In genomic region chr1:13512472-13512871, GRCh38 we compare ENCODE assay signal across 31 cellular contexts. TPM values are rescaled to one million over a fixed set of nuclear protein-coding genes. Genes with fewer than 3 reads are reported as not detected.
DNase-seq lines count a peak whose midpoint lies in the region; ATAC-seq and TF ChIP-seq lines count a peak whose summit lies in the region.
"Had no signal": no experiment of that assay in that cellular context is flagged by ENCODE, and none has a peak within 500 bp of the region (broad histone marks: within the 10 kb centered on the region; RNA-seq: fewer than 3 reads in every experiment).

No MANE protein-coding gene starts in this region.

- H3K4me3 Mint-ChIP-seq in endothelial cell (ENCODE audit: unreplicated experiment), result peak overlapping the region; percentile 62
- H3K4me3 Mint-ChIP-seq in nephron progenitor cell, result peak overlapping the region; percentile 54
- H3K4me3 Mint-ChIP-seq: activated naive CD4-positive, alpha-beta T cell treated with anti-CD3 and anti-CD28 coated beads, Interleukin-2, amount 50 U/mL, for 24 hours; activated T-helper 1 cell treated with anti-CD3 and anti-CD28 coated beads, Interleukin-12 subunit alpha, Interleukin-12 subunit beta, Interleukin-2, Interleukin-4 antibody, amounts not matched to agents 30 ng/mL and 10 ng/mL and 1 ng/mL, durations not matched to agents 14 hours and 24 hours and 36 hours; CD8-positive, alpha-beta T cell had no signal

- no peaks in the 10 kb centered on the region for H3K4me1 Mint-ChIP-seq in endothelial cell (ENCODE audit: unreplicated experiment)
- no peaks in the 10 kb centered on the region for H3K4me1 Mint-ChIP-seq in nephron progenitor cell
- H3K4me1 Mint-ChIP-seq: activated naive CD4-positive, alpha-beta T cell treated with anti-CD3 and anti-CD28 coated beads, Interleukin-2, amount 50 U/mL, for 24 hours had no signal

- H3K9me3 ChIP-seq in left ventricle myocardium inferior (replicated peaks) (no peaks in the 10 kb centered on the region), spleen (no peaks in the 10 kb centered on the region), SK-N-SH (no peaks in the 10 kb centered on the region)
- H3K9me3 ChIP-seq: ovary, right atrium auricular region, stomach had no signal

- DNase-seq in left ventricle myocardium inferior (no peak), left ventricle myocardium superior (no peak), endothelial cell (ENCODE audit: low spot score) (no peak), nephron progenitor cell (no peak), UCSD-AML1 (lab: John Stamatoyannopoulos, UW; ENCODE audit: unreplicated experiment) (no peak), spleen (no peak), SK-N-SH (no peak)
- DNase-seq: activated CD4-positive, alpha-beta T cell treated with anti-CD3 and anti-CD28 coated beads, Interleukin-2, amount 50 U/mL, for 1 hour; aorta; CD8-positive, alpha-beta T cell; dermis blood vessel endothelial cell; GM23248; left cardiac atrium; mesenchymal stem cell; MV-4-11; naive B cell; NCI-H146; ovary; stomach; T-helper 2 cell; trophoblast cell had no signal

- H3K4me1 ChIP-seq in left ventricle myocardium inferior (peaks cover 14% of the 10 kb centered on the region), spleen (peaks cover 0 to 12% (median 2%) of the 10 kb centered on the region in 6 donors), SK-N-SH (ENCODE audit: control insufficient read depth in 1 of 2, insufficient read depth in 2 of 2, low read depth in 1 of 2, low read length in 1 of 2) (no peaks in the 10 kb centered on the region)

- H2AFZ ChIP-seq in SK-N-SH (ENCODE audit: low read depth), result no peak overlapping the region
- H2AFZ ChIP-seq: GM23248 had no signal

- H3K4me3 ChIP-seq in left ventricle myocardium inferior, result peak overlapping the region; percentile 51
- H3K4me3 ChIP-seq in spleen, result no peak overlapping the region
- no peak overlapping the region for H3K4me3 ChIP-seq in SK-N-SH (ENCODE audit: low read depth in 2 of 2, low read length in 1 of 2)
- H3K4me3 ChIP-seq: GM23248, ovary, stomach had no signal

- no peaks in the 10 kb centered on the region for H3K9me2 ChIP-seq in SK-N-SH

- H3K27ac Mint-ChIP-seq in endothelial cell (ENCODE audit: unreplicated experiment) (no peak overlapping the region), nephron progenitor cell (no peak overlapping the region)
- H3K27ac Mint-ChIP-seq: activated naive CD4-positive, alpha-beta T cell treated with anti-CD3 and anti-CD28 coated beads, Interleukin-2, amount 50 U/mL, for 24 hours; activated T-helper 1 cell treated with anti-CD3 and anti-CD28 coated beads, Interleukin-12 subunit alpha, Interleukin-12 subunit beta, Interleukin-2, Interleukin-4 antibody, amounts not matched to agents 30 ng/mL and 10 ng/mL and 1 ng/mL, durations not matched to agents 14 hours and 24 hours and 36 hours; CD8-positive, alpha-beta T cell had no signal

- H3K9ac ChIP-seq in SK-N-SH, result no peak overlapping the region
- H3K9ac ChIP-seq: GM23248 had no signal

- no peak for TF ChIP-seq POLR2A in spleen (IDR thresholded peaks at IDR 0.05)

- CTCF ChIA-PET in SK-N-SH (lab: Yijun Ruan, JAX), result no interaction called here

- H3K36me3 ChIP-seq in left ventricle myocardium inferior (no peaks in the 10 kb centered on the region), spleen (no peaks in the 10 kb centered on the region), SK-N-SH (replicated peaks in 1 of 2; ENCODE audit: control insufficient read depth in 1 of 2, insufficient read depth in 2 of 2, low read length in 1 of 2) (no peaks in the 10 kb centered on the region)
- H3K36me3 ChIP-seq: ovary, right atrium auricular region, stomach had no signal

- no peaks in the 10 kb centered on the region for H4K20me1 ChIP-seq in SK-N-SH (ENCODE audit: insufficient read depth)

- no peaks in the 10 kb centered on the region for H3K79me2 ChIP-seq in SK-N-SH (ENCODE audit: insufficient read depth)

- TF ChIP-seq RAD21 in SK-N-SH (IDR thresholded peaks at IDR 0.05; ENCODE audit: low read length), result no peak

- no peak overlapping the region for H3K4me2 ChIP-seq in SK-N-SH

- ATAC-seq in left ventricle myocardium superior (no peak), GM19023 (IDR thresholded peaks at IDR 0.05; ENCODE audit: unreplicated experiment) (no peak)
- ATAC-seq: CD8-positive, alpha-beta T cell; SK-N-SH treated with all-trans-retinoic acid at 6 μM for 48 hours had no signal

- H3F3A ChIP-seq in SK-N-SH (replicated peaks; ENCODE audit: insufficient read depth), result no peaks in the 10 kb centered on the region

- H3K27ac ChIP-seq in left ventricle myocardium inferior (replicated peaks), result no peak overlapping the region
- H3K27ac ChIP-seq in spleen, result no peak overlapping the region
- no peak overlapping the region for H3K27ac ChIP-seq in SK-N-SH (ENCODE audit: low read depth in 2 of 2, low read length in 1 of 2)
- H3K27ac ChIP-seq: GM23248, ovary, right atrium auricular region, stomach, VCaP had no signal

- H3K9me3 Mint-ChIP-seq in endothelial cell (ENCODE audit: unreplicated experiment) (no peaks in the 10 kb centered on the region), nephron progenitor cell (no peaks in the 10 kb centered on the region)
- H3K9me3 Mint-ChIP-seq: activated naive CD4-positive, alpha-beta T cell treated with anti-CD3 and anti-CD28 coated beads, Interleukin-2, amount 50 U/mL, for 24 hours; activated T-helper 1 cell treated with anti-CD3 and anti-CD28 coated beads, Interleukin-12 subunit alpha, Interleukin-12 subunit beta, Interleukin-2, Interleukin-4 antibody, amounts not matched to agents 30 ng/mL and 10 ng/mL and 1 ng/mL, durations not matched to agents 14 hours and 24 hours and 36 hours; CD8-positive, alpha-beta T cell; naive B cell had no signal

- 14 to 22% (median 16%) methylated on average over 5 to 10 of the region's 10 CpGs for WGBS in spleen, 5 donors
- 0% methylated on average over 6 of the region's 10 CpGs for WGBS in SK-N-SH (ENCODE audit: low lambda C conversion rate)

- no peak for TF ChIP-seq EP300 in SK-N-SH (IDR thresholded peaks at IDR 0.05; ENCODE audit: borderline replicate concordance in 1 of 2, low read depth in 1 of 2, low read length in 1 of 2)

- H3K36me3 Mint-ChIP-seq in endothelial cell (ENCODE audit: low read depth, unreplicated experiment) (no peaks in the 10 kb centered on the region), nephron progenitor cell (ENCODE audit: low read depth) (no peaks in the 10 kb centered on the region)
- H3K36me3 Mint-ChIP-seq: CD8-positive, alpha-beta T cell; naive B cell had no signal

- H3K27me3 Mint-ChIP-seq in endothelial cell (ENCODE audit: unreplicated experiment) (peaks cover 21% of the 10 kb centered on the region), nephron progenitor cell (ENCODE audit: low read depth, poor library complexity) (peaks cover 98% of the 10 kb centered on the region)

- POLR2A ChIA-PET in SK-N-SH (lab: Yijun Ruan, JAX), result no interaction called here

- TF ChIP-seq CTCF in left ventricle myocardium inferior (IDR thresholded peaks at IDR 0.05; ENCODE audit: borderline replicate concordance), result no peak
- TF ChIP-seq CTCF in endothelial cell (IDR thresholded peaks at IDR 0.05; ENCODE audit: unreplicated experiment), result no peak
- no peak for TF ChIP-seq CTCF in nephron progenitor cell (IDR thresholded peaks at IDR 0.05)
- TF ChIP-seq CTCF in spleen (IDR thresholded peaks at IDR 0.05 in 8 of 11, conservative IDR thresholded peaks at IDR 0.05 in 3 of 11), result no peak
- no peak for TF ChIP-seq CTCF in SK-N-SH (IDR thresholded peaks at IDR 0.05)

- intact Hi-C loops in left ventricle myocardium inferior (cut with micrococcal nuclease), result no loop called here
- intact Hi-C loops in left ventricle myocardium superior (cut with micrococcal nuclease), result no loop called here
- intact Hi-C loops in spleen (cut with DNase I; ENCODE audit: low total_unique reads), result no loop called here

- H3K27me3 ChIP-seq in left ventricle myocardium inferior (ENCODE audit: low read depth), result peaks cover 66% of the 10 kb centered on the region
- peaks cover 0 to 91% (median 28%) of the 10 kb centered on the region in 7 donors for H3K27me3 ChIP-seq in spleen (replicated peaks in 1 of 7)
- H3K27me3 ChIP-seq in SK-N-SH (ENCODE audit: insufficient read depth), result peaks cover 23% of the 10 kb centered on the region
- H3K27me3 ChIP-seq: ovary, right atrium auricular region had no signal

TF ChIP-seq in SK-N-SH, 30 proteins besides CTCF, POLR2A, EP300 and RAD21 (continues in another document):
- TF ChIP-seq RXRA (IDR thresholded peaks at IDR 0.05; ENCODE audit: borderline replicate concordance, low read depth) (no peak), GABPA (IDR thresholded peaks at IDR 0.05; ENCODE audit: low read depth) (no peak), USF1 (IDR thresholded peaks at IDR 0.05; ENCODE audit: borderline replicate concordance, low read depth) (no peak), SMC3 (IDR thresholded peaks at IDR 0.05; ENCODE audit: low read depth, low read length) (no peak), TCF12 (IDR thresholded peaks at IDR 0.05) (no peak), FOXJ3 (CRISPR knock-in tag; IDR thresholded peaks at IDR 0.05) (no peak), FOSL2 (IDR thresholded peaks at IDR 0.05; ENCODE audit: borderline replicate concordance, low read depth) (no peak), SIN3A (IDR thresholded peaks at IDR 0.05; ENCODE audit: borderline replicate concordance, low read depth, low read length) (no peak), PBX3 (IDR thresholded peaks at IDR 0.05) (no peak), NRF1 (IDR thresholded peaks at IDR 0.05; ENCODE audit: low read depth, low read length) (no peak)

RNA-seq across cellular contexts. Expression of gene LRRC38, which starts 1.3 kb away (rescaled TPM):
- 0.30 TPM for total RNA-seq in left ventricle myocardium inferior
- 0.15 TPM for total RNA-seq in left ventricle myocardium superior
- total RNA-seq in endothelial cell (ENCODE audit: unreplicated experiment), result not detected
- under 1 TPM in 1 of 7 donors, not detected in 6; 0.28 TPM for total RNA-seq in spleen
- polyA plus RNA-seq in spleen, result under 1 TPM in 1 of 3 donors, not detected in 2; 0.03 TPM
- polyA plus RNA-seq in SK-N-SH (2012; rRNA removed), result 0.02 TPM in 1 of 2 replicates, not detected in the other
- not detected in 2 replicates for polyA plus RNA-seq in SK-N-SH (2012; cell fraction: cytosol; rRNA removed)
- 0.02 TPM in 1 of 2 replicates, not detected in the other for polyA plus RNA-seq in SK-N-SH (2012; cell fraction: nucleus; rRNA removed)
- total RNA-seq: A172; activated T-helper 1 cell treated with anti-CD3 and anti-CD28 coated beads, Interleukin-12 subunit alpha, Interleukin-12 subunit beta, Interleukin-2, Interleukin-4 antibody, amounts not matched to agents 30 ng/mL and 10 ng/mL and 1 ng/mL, durations not matched to agents 14 hours and 24 hours and 36 hours; aorta; CD8-positive, alpha-beta T cell; endothelial cell of umbilical vein; GM23248; NCI-H460; RPMI7951 had no signal
- polyA plus RNA-seq: aorta, endothelial cell of umbilical vein, GM23248 had no signal
